27 cellular contexts compared by ENCODE assay signal in genomic region chr2:203463176-203463797, GRCh38.
DNase-seq lines count a peak whose midpoint lies in the region; ATAC-seq, FAIRE-seq and TF ChIP-seq lines count a peak whose summit lies in the region.
"Had no signal": no experiment of that assay in that cellular context is flagged by ENCODE, and none has a peak within 500 bp of the region (broad histone marks: within the 10 kb centered on the region; RNA-seq: fewer than 3 reads in every experiment).

No MANE protein-coding gene starts in this region.

- H3K9ac ChIP-seq in colonic mucosa (ENCODE audit: low read depth in 2 of 2, low read length in 2 of 2), result no peak overlapping the region

- ATAC-seq in pancreas, result no peak
- ATAC-seq: upper lobe of right lung had no signal

- no peaks in the 10 kb centered on the region for H3K27me3 ChIP-seq in pancreas
- H3K27me3 ChIP-seq in colonic mucosa, result no peaks in the 10 kb centered on the region
- H3K27me3 ChIP-seq: BE2C, upper lobe of right lung had no signal

- H3K27ac ChIP-seq in pancreas (no peak overlapping the region), colonic mucosa (no peak overlapping the region)
- H3K27ac ChIP-seq: upper lobe of right lung had no signal

- DNase-seq in NCI-H2107 treated with DMSO at 0.1 percent for 48 hours (lab: John Stamatoyannopoulos, UW; ENCODE audit: unreplicated experiment), result peak; percentile 18
- no peak for DNase-seq in NCI-H2107 (lab: John Stamatoyannopoulos, UW)
- peak; percentile 47 for DNase-seq in fibroblast of pulmonary artery (ENCODE audit: low read depth)
- no peak for DNase-seq in pancreas
- no peak for DNase-seq in mucosa of gallbladder (ENCODE audit: low spot score)
- DNase-seq in H4 (ENCODE audit: low spot score), result no peak
- no peak for DNase-seq in colonic mucosa
- DNase-seq: 8988T; activated CD4-positive, alpha-beta T cell treated with anti-CD3 and anti-CD28 coated beads, Interleukin-2, amount 50 U/mL, for 48 hours; activated CD4-positive, CD25-positive, alpha-beta regulatory T cell; activated CD8-positive, alpha-beta memory T cell treated with anti-CD3 and anti-CD28 coated beads, Interleukin-2, amount 50 U/mL, for 48 hours; BE2C; cerebellar nuclear complex; DMS79; effector CD4-positive, alpha-beta T cell; erythroblast; Karpas-422; mammary epithelial cell; NCI-H1694; NCI-H345; NCI-H748 treated with DMSO at 0.1 percent for 48 hours; occipital lobe; SW 1271; upper lobe of right lung had no signal

- WGBS in pancreas, 2 donors, result 89 to 94% methylated on average over 2 of the region's 2 CpGs

- no peaks in the 10 kb centered on the region for H3K36me3 ChIP-seq in pancreas
- H3K36me3 ChIP-seq in colonic mucosa, result no peaks in the 10 kb centered on the region

- FAIRE-seq in TTC549 (lab: Jason Lieb, UNC) (peak; percentile 41), pancreas (lab: Jason Lieb, UNC) (peak; percentile 71)
- FAIRE-seq: astrocyte, H54 had no signal

- H3K4me1 ChIP-seq in pancreas (peaks cover 0 to 3% (median 0%) of the 10 kb centered on the region in 3 donors), colonic mucosa (no peaks in the 10 kb centered on the region)

- intact Hi-C loops in pancreas (cut with DNase I) (no loop called here), colonic mucosa (cut with DNase I) (no loop called here)

- H3K9me3 ChIP-seq in pancreas, result no peaks in the 10 kb centered on the region
- no peaks in the 10 kb centered on the region for H3K9me3 ChIP-seq in colonic mucosa
- H3K9me3 ChIP-seq: BE2C, upper lobe of right lung had no signal

- TF ChIP-seq CTCF in fibroblast of pulmonary artery (IDR thresholded peaks at IDR 0.05; ENCODE audit: low read length, missing control alignments) (no peak), pancreas (IDR thresholded peaks at IDR 0.05) (no peak), colonic mucosa (IDR thresholded peaks at IDR 0.05) (no peak)

- no peak overlapping the region for H3K4me3 ChIP-seq in fibroblast of pulmonary artery (replicated peaks; ENCODE audit: low read depth, low read length)
- no peak overlapping the region for H3K4me3 ChIP-seq in pancreas
- no peak overlapping the region for H3K4me3 ChIP-seq in colonic mucosa
- H3K4me3 ChIP-seq: upper lobe of right lung had no signal

Comparison
In these comparisons a context has a peak if more than half of its experiments do, and no peak if none do; other contexts are left out.
1. DNase-seq: peak in NCI-H2107 treated with DMSO at 0.1 percent for 48 hours (single experiment) and fibroblast of pulmonary artery (single experiment); none in NCI-H2107 (single experiment), pancreas (0 of 6), mucosa of gallbladder (single experiment), H4 (single experiment) and colonic mucosa (single experiment).